In genomic region chr12:100461330-100461973, GRCh38 we compare ENCODE assay signal across 1 cellular context.
TF ChIP-seq lines count a peak whose summit lies in the region.

No MANE protein-coding gene starts in this region.

TF ChIP-seq in HEK293, 187 proteins besides CTCF, POLR2A, EP300 and RAD21 (continued from another document):
- TF ChIP-seq REST (tag by site-specific recombination; IDR thresholded peaks at IDR 0.05) (peak; percentile 67; the same call in 1 of the 2 replicates), ZNF600 (tag by site-specific recombination; IDR thresholded peaks at IDR 0.05) (no peak), GLIS1 (tag by site-specific recombination; IDR thresholded peaks at IDR 0.05) (no peak), ZNF341 (tag by site-specific recombination; IDR thresholded peaks at IDR 0.05; ENCODE audit: low read depth) (no peak)
